ENCODE assay signal across 20 cellular contexts in genomic region chr7:129421717-129422250, GRCh38. TPM values are rescaled to one million over a fixed set of nuclear protein-coding genes. Genes with fewer than 3 reads are reported as not detected.
A peak's percentile ranks its signal among the peaks of the same experiment; 100 is the strongest.
DNase-seq lines count a peak whose midpoint lies in the region; ATAC-seq, FAIRE-seq and TF ChIP-seq lines count a peak whose summit lies in the region.
"Had no signal": no experiment of that assay in that cellular context is flagged by ENCODE, and none has a peak within 500 bp of the region (broad histone marks: within the 10 kb centered on the region; RNA-seq: fewer than 3 reads in every experiment).

No MANE protein-coding gene starts in this region.

- no peaks in the 10 kb centered on the region for H3K27me3 Mint-ChIP-seq in Calu3 (ENCODE audit: unreplicated experiment)
- no peaks in the 10 kb centered on the region for H3K27me3 Mint-ChIP-seq in activated T-helper 1 cell treated with anti-CD3 and anti-CD28 coated beads, Interleukin-12 subunit alpha, Interleukin-12 subunit beta, Interleukin-2, Interleukin-4 antibody, amounts not matched to agents 30 ng/mL and 10 ng/mL and 1 ng/mL, durations not matched to agents 14 hours and 24 hours and 36 hours (ENCODE audit: insufficient read depth)
- H3K27me3 Mint-ChIP-seq: B cell; CD4-positive, alpha-beta T cell had no signal

- no peak overlapping the region for H3K9ac ChIP-seq in K562 (ENCODE audit: insufficient read depth in 1 of 2, low read depth in 2 of 2, low read length in 2 of 2)

- TF ChIP-seq CTCF in cardiac muscle cell (IDR thresholded peaks at IDR 0.05; ENCODE audit: low read depth, low read length) (no peak), K562 (IDR thresholded peaks at IDR 0.05 in 2 of 3, conservative IDR thresholded peaks at IDR 0.05 in 1 of 3; ENCODE audit: insufficient read depth in 2 of 3, low read depth in 1 of 3, low read length in 3 of 3) (no peak), Calu3 (IDR thresholded peaks at IDR 0.05; ENCODE audit: unreplicated experiment) (no peak)

- TF ChIP-seq RAD21 in K562 (CRISPR knock-in tag; conservative IDR thresholded peaks at IDR 0.05 in 1 of 2, IDR thresholded peaks at IDR 0.05 in 1 of 2): no peak

- H3K27me3 ChIP-seq in cardiac muscle cell (no peaks in the 10 kb centered on the region), K562 (ENCODE audit: control insufficient read depth in 2 of 2, insufficient read depth in 2 of 2, low read length in 2 of 2) (no peaks in the 10 kb centered on the region), HAP-1 (ENCODE audit: low read depth) (no peaks in the 10 kb centered on the region)

- H3K27ac Mint-ChIP-seq in Calu3 (ENCODE audit: unreplicated experiment): no peak overlapping the region
- H3K27ac Mint-ChIP-seq in activated T-helper 1 cell treated with anti-CD3 and anti-CD28 coated beads, Interleukin-12 subunit alpha, Interleukin-12 subunit beta, Interleukin-2, Interleukin-4 antibody, amounts not matched to agents 30 ng/mL and 10 ng/mL and 1 ng/mL, durations not matched to agents 14 hours and 24 hours and 36 hours: no peak overlapping the region
- H3K27ac Mint-ChIP-seq: B cell; CD4-positive, alpha-beta T cell; GM23338 had no signal

- intact Hi-C loops in cardiac septum (cut with DNase I): no loop called here
- intact Hi-C loops in K562 (cut with micrococcal nuclease): loop anchor here (2.0 kb wide), 1 partner anchor 17 kb away; no protein-coding TSS in a partner anchor
- intact Hi-C loops in Calu3 (cut with micrococcal nuclease; ENCODE audit: unreplicated experiment): no loop called here
- intact Hi-C loops in activated T-helper 1 cell treated with anti-CD3 and anti-CD28 coated beads, Interleukin-12 subunit alpha, Interleukin-12 subunit beta, Interleukin-2, Interleukin-4 antibody, amounts not matched to agents 30 ng/mL and 10 ng/mL and 1 ng/mL, durations not matched to agents 14 hours and 24 hours and 36 hours (cut with micrococcal nuclease): no loop called here

- H3K9me1 ChIP-seq in K562 (ENCODE audit: control insufficient read depth, insufficient read depth, low read length): no peaks in the 10 kb centered on the region

- no peaks in the 10 kb centered on the region for H4K20me1 ChIP-seq in K562 (replicated peaks; ENCODE audit: control insufficient read depth, insufficient read depth, low read length)

- BruUV-seq in K562 (replicated peaks; lab: Mats Ljungman, UMichigan): no TSS peak
- no TSS peak for BruUV-seq in Calu3 (replicated peaks; lab: Mats Ljungman, UMichigan)

- no peak overlapping the region for H3K4me2 ChIP-seq in K562 (ENCODE audit: insufficient read depth, low read length)
- H3K4me2 ChIP-seq: GM23338 had no signal

- H3K36me3 Mint-ChIP-seq in Calu3 (ENCODE audit: insufficient read depth, unreplicated experiment): peaks cover 7% of the 10 kb centered on the region
- peaks cover 15% of the 10 kb centered on the region for H3K36me3 Mint-ChIP-seq in activated T-helper 1 cell treated with anti-CD3 and anti-CD28 coated beads, Interleukin-12 subunit alpha, Interleukin-12 subunit beta, Interleukin-2, Interleukin-4 antibody, amounts not matched to agents 30 ng/mL and 10 ng/mL and 1 ng/mL, durations not matched to agents 14 hours and 24 hours and 36 hours (ENCODE audit: low read depth)

- no peak overlapping the region for H2AFZ ChIP-seq in K562 (ENCODE audit: low read depth, low read length)
- H2AFZ ChIP-seq: GM23338 had no signal

- DNase-seq in cardiac muscle cell (ENCODE audit: low read depth in 1 of 2, low spot score in 1 of 2): peak in 1 of 2 donors; percentile 9
- DNase-seq in cardiac septum (ENCODE audit: low spot score): no peak
- DNase-seq in K562 (ENCODE audit: extremely low read depth in 1 of 4, low spot score in 3 of 4): no peak
- peak; percentile 61 for DNase-seq in myocyte (ENCODE audit: low read depth)
- DNase-seq in Calu3: no peak
- DNase-seq in activated T-helper 1 cell treated with anti-CD3 and anti-CD28 coated beads, Interleukin-12 subunit alpha, Interleukin-12 subunit beta, Interleukin-2, Interleukin-4 antibody, amounts not matched to agents 30 ng/mL and 10 ng/mL and 1 ng/mL, durations not matched to agents 14 hours and 24 hours and 36 hours (ENCODE audit: low spot score): no peak
- no peak for DNase-seq in HAP-1 (ENCODE audit: low spot score in 2 of 2)
- DNase-seq: C1 segment of cervical spinal cord; CD4-positive, alpha-beta T cell; DMS153; DMS79 treated with DMSO at 0.1 percent for 48 hours; EL; H7 had no signal

- no peaks in the 10 kb centered on the region for H3K9me3 Mint-ChIP-seq in Calu3 (ENCODE audit: low read depth, unreplicated experiment)
- H3K9me3 Mint-ChIP-seq in activated T-helper 1 cell treated with anti-CD3 and anti-CD28 coated beads, Interleukin-12 subunit alpha, Interleukin-12 subunit beta, Interleukin-2, Interleukin-4 antibody, amounts not matched to agents 30 ng/mL and 10 ng/mL and 1 ng/mL, durations not matched to agents 14 hours and 24 hours and 36 hours: no peaks in the 10 kb centered on the region
- H3K9me3 Mint-ChIP-seq: CD4-positive, alpha-beta T cell; GM23338 had no signal

- ATAC-seq in K562: no peak
- ATAC-seq: GM23338, HepG2 had no signal

- FAIRE-seq in K562 (lab: Jason Lieb, UNC): no peak
- FAIRE-seq: D721Med, G401.6, GM12891, HepG2, HTR-8/SVneo had no signal

- 44% methylated on average over 2 of the region's 2 CpGs for WGBS in K562 (ENCODE audit: insufficient coverage, low coverage, missing lambda C conversion rate)

- TF ChIP-seq POLR2A in K562 (conservative IDR thresholded peaks at IDR 0.05): no peak

- H3K79me2 ChIP-seq in K562 (ENCODE audit: control insufficient read depth, insufficient read depth, low read length): no peaks in the 10 kb centered on the region

- TF ChIP-seq EP300 in K562 (IDR thresholded peaks at IDR 0.05; ENCODE audit: low read length): no peak

- H3K9me3 ChIP-seq in cardiac muscle cell (ENCODE audit: low read depth) (no peaks in the 10 kb centered on the region), K562 (replicated peaks; ENCODE audit: control insufficient read depth, insufficient read depth, low read depth, low read length) (no peaks in the 10 kb centered on the region), HAP-1 (no peaks in the 10 kb centered on the region)

- peaks cover 7% of the 10 kb centered on the region for H3K4me1 Mint-ChIP-seq in Calu3 (ENCODE audit: low read depth, unreplicated experiment)
- H3K4me1 Mint-ChIP-seq in activated T-helper 1 cell treated with anti-CD3 and anti-CD28 coated beads, Interleukin-12 subunit alpha, Interleukin-12 subunit beta, Interleukin-2, Interleukin-4 antibody, amounts not matched to agents 30 ng/mL and 10 ng/mL and 1 ng/mL, durations not matched to agents 14 hours and 24 hours and 36 hours (ENCODE audit: low read depth): peaks cover 3% of the 10 kb centered on the region
- H3K4me1 Mint-ChIP-seq: B cell, GM23338 had no signal

- CTCF ChIA-PET in K562 (lab: Yijun Ruan, JAX; ENCODE audit: low intra/inter-chr PET ratio): no interaction called here
- CTCF ChIA-PET in Calu3 (lab: Charles Lee): interaction anchor here (1.4 kb wide), 1 partner anchor 13 kb away, joined by 3 read pairs; the partner anchor contains the start of gene STRIP2

- H3K36me3 ChIP-seq in cardiac muscle cell: no peaks in the 10 kb centered on the region
- no peaks in the 10 kb centered on the region for H3K36me3 ChIP-seq in K562 (ENCODE audit: control insufficient read depth, insufficient read depth, low read length)
- 0 out of 2 replicates have a peak, but pooled peaks cover 4% of the 10 kb centered on the region for H3K36me3 ChIP-seq in HAP-1 (replicated peaks)

- H3K27ac ChIP-seq in cardiac muscle cell: peak overlapping the region; percentile 79
- H3K27ac ChIP-seq in K562 (ENCODE audit: extremely low read depth, low read depth, low read length): no peak overlapping the region

- H3K4me3 ChIP-seq in cardiac muscle cell: no peak overlapping the region
- no peak overlapping the region for H3K4me3 ChIP-seq in K562
- H3K4me3 ChIP-seq in HAP-1: no peak overlapping the region
- H3K4me3 ChIP-seq: GM23338 had no signal

- POLR2A ChIA-PET in K562 (lab: Yijun Ruan, JAX): interaction anchor here (2.2 kb wide), 1 partner anchor 12 kb away, joined by 9 read pairs; the partner anchor contains the start of gene STRIP2

- in situ Hi-C loops in K562 (cut with MboI): no loop called here
- in situ Hi-C loops in HAP-1 (cut with MboI; ENCODE audit: low sequenced_read_pairs): no loop called here

- H3K4me1 ChIP-seq in cardiac muscle cell (ENCODE audit: low read depth) (peaks cover 24% of the 10 kb centered on the region), K562 (replicated peaks in 1 of 2; ENCODE audit: control insufficient read depth in 2 of 2, insufficient read depth in 2 of 2, low read length in 2 of 2) (peaks cover 7 to 21% of the 10 kb centered on the region in 2 experiments; a peak in 4 of 5 replicates), HAP-1 (no peaks in the 10 kb centered on the region)

- no peak overlapping the region for H3K4me3 Mint-ChIP-seq in Calu3 (ENCODE audit: low read depth, unreplicated experiment)
- no peak overlapping the region for H3K4me3 Mint-ChIP-seq in activated T-helper 1 cell treated with anti-CD3 and anti-CD28 coated beads, Interleukin-12 subunit alpha, Interleukin-12 subunit beta, Interleukin-2, Interleukin-4 antibody, amounts not matched to agents 30 ng/mL and 10 ng/mL and 1 ng/mL, durations not matched to agents 14 hours and 24 hours and 36 hours
- H3K4me3 Mint-ChIP-seq: B cell; CD4-positive, alpha-beta T cell; GM23338 had no signal

RNA-seq across cellular contexts. Expression of gene STRIP2, which starts 12.4 kb away (rescaled TPM):
- total RNA-seq in cardiac muscle cell (23.5 and 38.9 TPM in 2 replicates), cardiac septum (20.4 TPM), K562 (2014; rRNA removed) (38.5 and 39.8 TPM in 2 replicates), K562 (2014; rRNA removed; fragmentation: Illumina TruSeq; extraction: Trizol) (40.8 and 41.7 TPM in 2 replicates), K562 (2015; rRNA removed; fragmentation: Illumina TruSeq; extraction: Trizol) (52.4 and 54.7 TPM in 2 replicates), K562 (2021) (50.3 and 56.3 TPM in 2 replicates), myocyte (55.9 and 58.3 TPM in 2 replicates), Calu3 (2022) (10.1 and 13.2 TPM in 2 replicates)
- polyA plus RNA-seq in cardiac muscle cell (11.7 and 22.0 TPM in 2 replicates), K562 (2011; rRNA removed) (81.8 and 104 TPM in 2 replicates), K562 (2014; fragmentation: Illumina TruSeq; extraction: Trizol) (42.3 TPM in 2 replicates), K562 (2014; fragmentation: Nextera tagmentation; extraction: Ambion mirVana) (10 to 100 TPM; 10.1 to 13.8 TPM), K562 (2014; rRNA removed) (52.9 and 55.1 TPM in 2 replicates)
- total RNA-seq in K562 (2011; cell fraction: chromatin; rRNA removed; ENCODE audit: low replicate concordance): 202 and 262 TPM in 2 replicates
- total RNA-seq in K562 (2011; cell fraction: nucleolus; rRNA removed): 90.7 and 112 TPM in 2 replicates
- total RNA-seq in K562 (2011; cell fraction: nucleoplasm; rRNA removed): 109 and 122 TPM in 2 replicates
- 27.2 and 41.8 TPM in 2 replicates for polyA plus RNA-seq in K562 (2011; cell fraction: cytosol; rRNA removed)
- 388 and 426 TPM in 2 replicates for polyA plus RNA-seq in K562 (2011; cell fraction: nucleus; rRNA removed)
- 46.1 and 56.3 TPM in 2 replicates for polyA plus RNA-seq in K562 (2012)
- polyA minus RNA-seq in K562 (2011; rRNA and poly(A)+ RNA removed): 62.4 and 66.1 TPM in 2 replicates
- 32.6 and 37.9 TPM in 2 replicates for polyA minus RNA-seq in K562 (2011; cell fraction: cytosol; rRNA and poly(A)+ RNA removed)
- 79.6 and 139 TPM in 2 replicates for polyA minus RNA-seq in K562 (2011; cell fraction: nucleus; rRNA and poly(A)+ RNA removed)
- 18.3 TPM for polyA plus RNA-seq in myocyte (2012)
- total RNA-seq in activated T-helper 1 cell treated with anti-CD3 and anti-CD28 coated beads, Interleukin-12 subunit alpha, Interleukin-12 subunit beta, Interleukin-2, Interleukin-4 antibody, amounts not matched to agents 30 ng/mL and 10 ng/mL and 1 ng/mL, durations not matched to agents 14 hours and 24 hours and 36 hours: 74.0 and 79.4 TPM in 2 replicates
